Comparison of ENCODE assay signal across 8 cellular contexts in the genomic region with DNA sequence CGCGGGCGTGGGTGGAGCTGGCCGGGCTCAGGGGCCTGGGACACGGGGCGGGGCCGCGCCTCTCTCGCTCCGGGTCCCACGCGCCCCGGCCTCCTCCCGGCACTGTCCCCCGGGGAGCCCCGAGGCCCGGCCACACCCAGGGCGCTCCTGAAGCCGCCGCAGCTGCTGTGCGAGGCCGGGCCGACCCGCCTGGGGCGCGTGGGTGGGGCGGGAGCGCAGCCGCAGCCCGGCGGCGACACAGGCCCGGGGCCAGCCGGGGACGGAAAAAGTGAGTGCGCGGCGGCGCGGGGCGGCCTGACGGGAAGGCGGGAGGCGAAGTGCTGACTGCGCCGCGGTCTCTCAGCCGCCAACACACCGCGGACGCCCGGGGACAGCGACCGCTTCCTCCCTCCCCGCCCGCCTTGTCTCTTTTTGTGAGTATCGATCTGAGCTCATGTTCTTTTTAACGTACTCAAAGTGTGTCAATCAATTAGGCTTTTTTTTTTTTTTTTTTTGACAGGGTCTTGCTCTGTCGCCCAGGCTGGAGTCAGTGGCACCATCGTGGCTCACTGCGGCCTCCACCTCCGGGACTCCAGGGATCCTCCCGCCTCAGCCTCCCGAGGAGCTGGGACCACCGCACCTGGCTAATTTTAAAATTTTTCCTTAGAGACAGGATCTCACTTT. TPM values are rescaled to one million over a fixed set of nuclear protein-coding genes. Genes with fewer than 3 reads are reported as not detected.
DNase-seq lines count a peak whose midpoint lies in the region; ATAC-seq, FAIRE-seq and TF ChIP-seq lines count a peak whose summit lies in the region.

No MANE protein-coding gene starts in this region.

- no peaks in the 10 kb centered on the region for H3F3A ChIP-seq in GM23338 (replicated peaks; ENCODE audit: low read depth)

- DNase-seq in GM23338 (ENCODE audit: low spot score) (peak; percentile 73), NCI-H460 (ENCODE audit: extremely low read depth, low read depth) (peak; percentile 63), fibroblast of lung (ENCODE audit: low read depth in 2 of 2) (peak; percentile 32 to 67), nephron progenitor cell (peak; percentile 77), stromal cell of bone marrow (ENCODE audit: low read depth) (peak; percentile 33), RCC 7860 (ENCODE audit: low spot score) (no peak)
- DNase-seq in activated T-cell treated with anti-CD3 and anti-CD28 coated beads, Interleukin-2, amount 50 U/mL, for 1 hour: peak; percentile 88

- FAIRE-seq in RCC 7860 (lab: Jason Lieb, UNC): no peak

- H3K79me2 ChIP-seq in GM23338 (replicated peaks; ENCODE audit: insufficient read depth) (no peaks in the 10 kb centered on the region), fibroblast of lung (ENCODE audit: control insufficient read depth, insufficient read depth, low read length) (no peaks in the 10 kb centered on the region)

- H3K4me1 ChIP-seq in ES-I3 (ENCODE audit: insufficient read depth, low read length): no peaks in the 10 kb centered on the region; the same call in 1 of the 2 replicates
- H3K4me1 ChIP-seq in GM23338 (ENCODE audit: insufficient read depth): no peaks in the 10 kb centered on the region; the same call in 1 of the 2 replicates
- H3K4me1 ChIP-seq in fibroblast of lung (ENCODE audit: control insufficient read depth, extremely low read depth, insufficient read depth, low read length): no peaks in the 10 kb centered on the region

- no peak overlapping the region for H2AFZ ChIP-seq in GM23338
- no peak overlapping the region for H2AFZ ChIP-seq in fibroblast of lung (ENCODE audit: low read length)

- H3K9me2 ChIP-seq in GM23338 (ENCODE audit: insufficient read depth): no peaks in the 10 kb centered on the region

- peak overlapping the region; percentile 77 for H3K4me3 Mint-ChIP-seq in GM23338
- peak overlapping the region; percentile 80 for H3K4me3 Mint-ChIP-seq in nephron progenitor cell

- H3K4me3 ChIP-seq in GM23338 (peak overlapping the region; percentile 51; the same call in 1 of the 2 replicates), fibroblast of lung (replicated peaks in 1 of 4; ENCODE audit: control extremely low read depth in 1 of 4, insufficient read depth in 1 of 4, low read depth in 3 of 4, low read length in 4 of 4) (peak overlapping the region; percentile 17 to 47 (median 24))

- H3K27ac ChIP-seq in GM23338 (ENCODE audit: low read depth): no peak overlapping the region
- no peak overlapping the region for H3K27ac ChIP-seq in fibroblast of lung (ENCODE audit: insufficient read depth, low read length)

- H4K20me1 ChIP-seq in GM23338 (replicated peaks; ENCODE audit: insufficient read depth): no peaks in the 10 kb centered on the region
- H4K20me1 ChIP-seq in fibroblast of lung (ENCODE audit: control insufficient read depth, extremely low read depth, insufficient read depth, low read length): no peaks in the 10 kb centered on the region

- H3K27me3 Mint-ChIP-seq in GM23338 (ENCODE audit: insufficient read depth, low read depth, poor library complexity) (peaks cover 37% of the 10 kb centered on the region), nephron progenitor cell (ENCODE audit: low read depth, poor library complexity) (peaks cover 40% of the 10 kb centered on the region)

- no peak overlapping the region for H3K27ac Mint-ChIP-seq in GM23338
- no peak overlapping the region for H3K27ac Mint-ChIP-seq in nephron progenitor cell

- no peaks in the 10 kb centered on the region for H3K9me3 Mint-ChIP-seq in GM23338
- no peaks in the 10 kb centered on the region for H3K9me3 Mint-ChIP-seq in nephron progenitor cell

- TF ChIP-seq CTCF in GM23338 (conservative IDR thresholded peaks at IDR 0.05; ENCODE audit: low read depth in 2 of 2) (no peak), fibroblast of lung (conservative IDR thresholded peaks at IDR 0.05 in 1 of 2, IDR thresholded peaks at IDR 0.05 in 1 of 2; ENCODE audit: low read depth in 1 of 2, low read length in 2 of 2) (no peak), nephron progenitor cell (IDR thresholded peaks at IDR 0.05) (no peak)

- H3K4me1 Mint-ChIP-seq in GM23338: peaks cover 7% of the 10 kb centered on the region
- peaks cover 27% of the 10 kb centered on the region for H3K4me1 Mint-ChIP-seq in nephron progenitor cell

- no peaks in the 10 kb centered on the region for H3K36me3 Mint-ChIP-seq in GM23338 (ENCODE audit: low read depth)
- no peaks in the 10 kb centered on the region for H3K36me3 Mint-ChIP-seq in nephron progenitor cell (ENCODE audit: low read depth)

- H3K27me3 ChIP-seq in GM23338 (ENCODE audit: insufficient read depth) (peaks cover 22% of the 10 kb centered on the region), fibroblast of lung (ENCODE audit: control insufficient read depth, insufficient read depth, low read length) (no peaks in the 10 kb centered on the region)

- peak overlapping the region; percentile 66; the same call in 1 of the 2 replicates for H3K4me2 ChIP-seq in GM23338
- H3K4me2 ChIP-seq in fibroblast of lung (ENCODE audit: extremely low read depth, insufficient read depth, low read length): peak overlapping the region; percentile 82

- H3K9ac ChIP-seq in ES-I3 (ENCODE audit: low read depth, low read length) (peak overlapping the region; percentile 70), fibroblast of lung (ENCODE audit: insufficient read depth, low read length) (peak overlapping the region; percentile 30)

- ATAC-seq in GM23338: peak; percentile 76

- H3K36me3 ChIP-seq in ES-I3 (ENCODE audit: insufficient read depth, low read length): no peaks in the 10 kb centered on the region
- no peaks in the 10 kb centered on the region for H3K36me3 ChIP-seq in GM23338 (ENCODE audit: insufficient read depth)
- no peaks in the 10 kb centered on the region for H3K36me3 ChIP-seq in fibroblast of lung (ENCODE audit: control insufficient read depth, insufficient read depth, low read length)

- H3K9me3 ChIP-seq in ES-I3 (ENCODE audit: control insufficient read depth, insufficient read depth, low read length) (no peaks in the 10 kb centered on the region), fibroblast of lung (ENCODE audit: control insufficient read depth, insufficient read depth, low read depth, low read length) (no peaks in the 10 kb centered on the region)

TF ChIP-seq in GM23338, 12 proteins besides CTCF, POLR2A, EP300 and RAD21 (continues in another document):
- TF ChIP-seq EZH2 (IDR thresholded peaks at IDR 0.05; ENCODE audit: low read depth, unreplicated experiment) (no peak), NANOG (IDR thresholded peaks at IDR 0.05; ENCODE audit: borderline replicate concordance) (no peak), JUNB (IDR thresholded peaks at IDR 0.05; ENCODE audit: unreplicated experiment) (no peak)

RNA-seq across cellular contexts. Expression of a gene that starts 14.5 kb away (rescaled TPM):
- 0.38 and 1.8 TPM in 2 replicates for total RNA-seq in GM23338 (2014; rRNA removed; shearing (Covaris generic))
- polyA plus RNA-seq in GM23338 (2016; fragmentation: Nextera tagmentation; extraction: Ambion mirVana) (0.23 and 0.34 TPM in 2 replicates), fibroblast of lung (not detected in 2 replicates)
- total RNA-seq in NCI-H460 (2014; rRNA removed; shearing (Covaris generic)): not detected in 2 replicates
- polyA plus RNA-seq in NCI-H460 (2014; cell fraction: nucleus; rRNA removed): not detected in 2 replicates
- not detected in 2 replicates for total RNA-seq in fibroblast of lung
- polyA plus RNA-seq in fibroblast of lung (2012): not detected in 2 replicates
- not detected in 2 replicates for polyA minus RNA-seq in fibroblast of lung (ENCODE audit: low replicate concordance)

RNA-seq across cellular contexts. Expression of a gene that starts 25.3 kb away (rescaled TPM):
- total RNA-seq in GM23338 (2014; rRNA removed; shearing (Covaris generic)): 0.50 TPM in 1 of 2 replicates, not detected in the other
- polyA plus RNA-seq in GM23338 (2016; fragmentation: Nextera tagmentation; extraction: Ambion mirVana) (not detected in 2 replicates), fibroblast of lung (not detected in 2 replicates)
- not detected in 2 replicates for total RNA-seq in NCI-H460 (2014; rRNA removed; shearing (Covaris generic))
- not detected in 2 replicates for polyA plus RNA-seq in NCI-H460 (2014; cell fraction: nucleus; rRNA removed)
- total RNA-seq in fibroblast of lung: not detected in 2 replicates
- not detected in 2 replicates for polyA plus RNA-seq in fibroblast of lung (2012)
- not detected in 2 replicates for polyA minus RNA-seq in fibroblast of lung (ENCODE audit: low replicate concordance)

RNA-seq across cellular contexts. Expression of a gene that starts 35.2 kb away (rescaled TPM):
- 0.62 and 1.2 TPM in 2 replicates for total RNA-seq in GM23338 (2014; rRNA removed; shearing (Covaris generic))
- 0.12 and 0.29 TPM in 2 replicates for polyA plus RNA-seq in GM23338 (2016; fragmentation: Nextera tagmentation; extraction: Ambion mirVana)
- 0.35 and 0.37 TPM in 2 replicates for total RNA-seq in NCI-H460 (2014; rRNA removed; shearing (Covaris generic))
- 1.5 TPM in 1 of 2 replicates, not detected in the other for polyA plus RNA-seq in NCI-H460 (2014; cell fraction: nucleus; rRNA removed)
- under 0.01 TPM in 1 of 2 replicates, not detected in the other for total RNA-seq in fibroblast of lung
- not detected in 2 replicates for polyA plus RNA-seq in fibroblast of lung
- polyA plus RNA-seq in fibroblast of lung (2012): not detected in 2 replicates
- polyA minus RNA-seq in fibroblast of lung (ENCODE audit: low replicate concordance): not detected in 2 replicates
